In genomic region chr1:216960716-216961115, GRCh38 we compare ENCODE assay signal across 20 cellular contexts.
"Had no signal": no experiment of that assay in that cellular context is flagged by ENCODE, and none has a peak within 500 bp of the region (broad histone marks: within the 10 kb centered on the region; RNA-seq: fewer than 3 reads in every experiment).

No MANE protein-coding gene starts in this region.

- H3K4me3 ChIP-seq: dorsolateral prefrontal cortex, psoas muscle, sigmoid colon, smooth muscle cell, suprapubic skin, thyroid gland, uterus had no signal

- H3K9me3 ChIP-seq: neutrophil, psoas muscle, sigmoid colon, suprapubic skin, thyroid gland, uterus had no signal

- H3K27me3 ChIP-seq: dorsolateral prefrontal cortex, neutrophil, sigmoid colon, suprapubic skin, thyroid gland, uterus had no signal

- H3K36me3 ChIP-seq: neutrophil, sigmoid colon, suprapubic skin, thyroid gland, uterus had no signal

- H3K27ac ChIP-seq: dorsolateral prefrontal cortex, neutrophil, psoas muscle, sigmoid colon, suprapubic skin, thyroid gland, uterus had no signal

- ATAC-seq: esophagus mucosa; left cardiac atrium; naive thymus-derived CD4-positive, alpha-beta T cell; psoas muscle; stimulated activated naive CD8-positive, alpha-beta T cell treated with anti-CD3 and anti-CD28 coated beads, Interleukin-15, Interleukin-2, amounts not matched to agents 100 U/mL and 50 U/mL, for 24 hours had no signal

- H3K4me1 ChIP-seq: psoas muscle, sigmoid colon, suprapubic skin, thyroid gland, uterus had no signal

- H3K36me3 Mint-ChIP-seq: type B pancreatic cell had no signal

- DNase-seq: cortex of kidney; dorsolateral prefrontal cortex; effector CD8-positive, alpha-beta T cell; immature natural killer cell; left cardiac atrium; mammary epithelial cell; naive thymus-derived CD4-positive, alpha-beta T cell; nephron progenitor cell; psoas muscle; sigmoid colon; stimulated activated CD4-positive, alpha-beta T cell treated with anti-CD3 and anti-CD28 coated beads, Interleukin-2, amount 100 ng/mL, for 48 hours; stimulated activated naive CD8-positive, alpha-beta T cell treated with anti-CD3 and anti-CD28 coated beads, Interleukin-15, Interleukin-2, amounts not matched to agents 100 U/mL and 50 U/mL, for 24 hours; thyroid gland; uterus had no signal

- H3K4me3 Mint-ChIP-seq: immature natural killer cell; naive thymus-derived CD4-positive, alpha-beta T cell; nephron progenitor cell; type B pancreatic cell had no signal

- FAIRE-seq: keratinocyte had no signal

- H3K4me1 Mint-ChIP-seq: immature natural killer cell; naive thymus-derived CD4-positive, alpha-beta T cell; nephron progenitor cell had no signal

- H3K4me2 ChIP-seq: smooth muscle cell had no signal
